In genomic region chr6:41164551-41164950, GRCh38 we compare ENCODE assay signal across 32 cellular contexts. TPM values are rescaled to one million over a fixed set of nuclear protein-coding genes. Genes with fewer than 3 reads are reported as not detected.
"Had no signal": no experiment of that assay in that cellular context is flagged by ENCODE, and none has a peak within 500 bp of the region (broad histone marks: within the 10 kb centered on the region; RNA-seq: fewer than 3 reads in every experiment).

No MANE protein-coding gene starts in this region.

- H3K36me3 ChIP-seq: gastroesophageal sphincter, heart left ventricle, left lung, neutrophil, tibial artery had no signal

- H3K9me3 ChIP-seq: gastroesophageal sphincter, heart left ventricle, left lung, mucosa of descending colon, neutrophil, testis, tibial artery had no signal

- H3K27ac ChIP-seq: gastroesophageal sphincter, heart left ventricle, hepatocyte, left lung, neutrophil, parathyroid adenoma, testis, tibial artery had no signal

- H3K9ac ChIP-seq: parathyroid adenoma had no signal

- H3K4me3 ChIP-seq: gastroesophageal sphincter, heart left ventricle, hepatocyte, left lung, mucosa of descending colon, testis, tibial artery had no signal

- H3K4me2 ChIP-seq: hepatocyte had no signal

- ATAC-seq: effector memory CD8-positive, alpha-beta T cell; gastroesophageal sphincter; heart left ventricle; left lung; mucosa of descending colon; natural killer cell treated with Interleukin-12 subunit alpha and Interleukin-12 subunit beta and Interleukin-15 and Interleukin-18, amount 100 ng/mL, for 72 hours; sciatic nerve; stimulated activated effector memory CD8-positive, alpha-beta T cell treated with anti-CD3 and anti-CD28 coated beads, Interleukin-12 subunit alpha, Interleukin-12 subunit beta, amount 100 ng/mL, for 72 hours; stimulated activated naive CD8-positive, alpha-beta T cell treated with anti-CD3 and anti-CD28 coated beads, Interleukin-15, Interleukin-2, amounts not matched to agents 100 U/mL and 50 U/mL, for 24 hours had no signal

- H3K4me1 ChIP-seq: gastroesophageal sphincter, parathyroid adenoma, testis, tibial artery had no signal

- DNase-seq: cortex of kidney; effector memory CD8-positive, alpha-beta T cell; erythroblast; foreskin fibroblast; heart left ventricle; kidney; left lung; mesenchymal stem cell; mucosa of descending colon; naive B cell; stimulated activated CD4-positive, alpha-beta T cell treated with anti-CD3 and anti-CD28 coated beads, Interleukin-2, amount 100 ng/mL, for 24 hours; stimulated activated CD4-positive, alpha-beta T cell treated with anti-CD3 and anti-CD28 coated beads, Interleukin-4, amount 100 ng/mL, for 24 hours; stimulated activated naive CD8-positive, alpha-beta T cell treated with anti-CD3 and anti-CD28 coated beads, Interleukin-15, Interleukin-2, amounts not matched to agents 100 U/mL and 50 U/mL, for 24 hours; substantia nigra; testis; tibial artery had no signal

- H3K27me3 ChIP-seq: hepatocyte, left lung, neutrophil, testis had no signal

RNA-seq across cellular contexts. Expression of gene TREM2, which starts 1.6 kb away (rescaled TPM):
- total RNA-seq: dermis microvascular lymphatic vessel endothelial cell; lung microvascular endothelial cell; mesothelial cell of epicardium; natural killer cell treated with Interleukin-12 subunit alpha and Interleukin-12 subunit beta and Interleukin-15 and Interleukin-18, amount 100 ng/mL, for 72 hours; neural crest cell; progenitor cell of endocrine pancreas had no signal

RNA-seq across cellular contexts. Expression of gene TREML1, which starts 10.4 kb away (rescaled TPM):
- total RNA-seq: dermis microvascular lymphatic vessel endothelial cell; gastroesophageal sphincter; hepatocyte; lower leg skin; lung microvascular endothelial cell; mesothelial cell of epicardium; natural killer cell treated with Interleukin-12 subunit alpha and Interleukin-12 subunit beta and Interleukin-15 and Interleukin-18, amount 100 ng/mL, for 72 hours; neural crest cell; osteoblast; progenitor cell of endocrine pancreas; skeletal muscle tissue; testis had no signal
- polyA plus RNA-seq: hepatocyte, urinary bladder had no signal

RNA-seq across cellular contexts. Expression of gene TREML2, which starts 36.4 kb away (rescaled TPM):
- total RNA-seq: dermis microvascular lymphatic vessel endothelial cell, lung microvascular endothelial cell, mesothelial cell of epicardium, mucosa of descending colon, neural crest cell, osteoblast, progenitor cell of endocrine pancreas had no signal
- polyA plus RNA-seq: hepatocyte had no signal
